ENCODE assay signal across 1 cellular context in genomic region chr20:46666818-46667515, GRCh38.
TF ChIP-seq lines count a peak whose summit lies in the region.

No MANE protein-coding gene starts in this region.

TF ChIP-seq in HepG2, 621 proteins besides CTCF, POLR2A, EP300 and RAD21 (continued from another document and continues in another):
- TF ChIP-seq ELK4 (CRISPR knock-in tag; IDR thresholded peaks at IDR 0.05; ENCODE audit: borderline replicate concordance): no peak
- no peak; the same call in 1 of the 2 replicates for TF ChIP-seq ZNF737 (CRISPR knock-in tag; IDR thresholded peaks at IDR 0.05; ENCODE audit: borderline replicate concordance)
- peak; percentile 76; the same call in 1 of the 2 replicates for TF ChIP-seq ZNF652 (CRISPR knock-in tag; IDR thresholded peaks at IDR 0.05; ENCODE audit: borderline replicate concordance, low read depth)
- peak; percentile 96 for TF ChIP-seq HMGXB3 (CRISPR knock-in tag; IDR thresholded peaks at IDR 0.05; ENCODE audit: borderline replicate concordance)
- TF ChIP-seq ZBTB38 (CRISPR knock-in tag; IDR thresholded peaks at IDR 0.05): peak; percentile 92
- peak; percentile 81 for TF ChIP-seq ZNF770 (CRISPR knock-in tag; IDR thresholded peaks at IDR 0.05)
- TF ChIP-seq ZNF510 (CRISPR knock-in tag; IDR thresholded peaks at IDR 0.05; ENCODE audit: low read depth): 0 out of 2 replicates have a peak, but pooled peaks have one; percentile 43
- TF ChIP-seq HNF1B (CRISPR knock-in tag; IDR thresholded peaks at IDR 0.05): peak; percentile 98
- peak; percentile 99 for TF ChIP-seq ZNF710 (CRISPR knock-in tag; IDR thresholded peaks at IDR 0.05; ENCODE audit: borderline replicate concordance)
- peak; percentile 81; the same call in 1 of the 2 replicates for TF ChIP-seq HBP1 (CRISPR knock-in tag; IDR thresholded peaks at IDR 0.05; ENCODE audit: low read depth)
- TF ChIP-seq ZMYM2 (CRISPR knock-in tag; IDR thresholded peaks at IDR 0.05): peak; percentile 99
- TF ChIP-seq ZNF160 (CRISPR knock-in tag; IDR thresholded peaks at IDR 0.05): peak; percentile 93
- peak; percentile 80; the same call in 2 of the 3 replicates for TF ChIP-seq MXI1 (IDR thresholded peaks at IDR 0.05; ENCODE audit: borderline replicate concordance, low read depth, low read length)
- peak; percentile 95; the same call in 1 of the 2 replicates for TF ChIP-seq DMAP1 (CRISPR knock-in tag; IDR thresholded peaks at IDR 0.05)
- TF ChIP-seq ZFP36 (IDR thresholded peaks at IDR 0.05; ENCODE audit: borderline replicate concordance, low read depth, low read length, partially characterized antibody): no peak
- TF ChIP-seq TFAP4 (IDR thresholded peaks at IDR 0.05; ENCODE audit: borderline replicate concordance, low read depth): peak; percentile 89
- peak; percentile 99 for TF ChIP-seq KDM3A (CRISPR knock-in tag; IDR thresholded peaks at IDR 0.05; ENCODE audit: low read depth)
- no peak; the same call in 1 of the 2 replicates for TF ChIP-seq DZIP1 (CRISPR knock-in tag; IDR thresholded peaks at IDR 0.05)
- peak; percentile 92 for TF ChIP-seq ZSCAN20 (CRISPR knock-in tag; IDR thresholded peaks at IDR 0.05; ENCODE audit: borderline replicate concordance)
- peak; percentile 100 for TF ChIP-seq SOX5 (CRISPR knock-in tag; IDR thresholded peaks at IDR 0.05; ENCODE audit: borderline replicate concordance)
- peak; percentile 96 for TF ChIP-seq ZNF205 (CRISPR knock-in tag; IDR thresholded peaks at IDR 0.05)
- no peak for TF ChIP-seq ZSCAN12 (CRISPR knock-in tag; IDR thresholded peaks at IDR 0.05)
- no peak for TF ChIP-seq LBX2 (CRISPR knock-in tag; IDR thresholded peaks at IDR 0.05; ENCODE audit: borderline replicate concordance)
- TF ChIP-seq ZNF101 (CRISPR knock-in tag; IDR thresholded peaks at IDR 0.05; ENCODE audit: borderline replicate concordance, low read depth): peak; percentile 87; the same call in 1 of the 2 replicates
- peak; percentile 92 for TF ChIP-seq SSRP1 (CRISPR knock-in tag; IDR thresholded peaks at IDR 0.05)
- TF ChIP-seq ZBTB37 (CRISPR knock-in tag; IDR thresholded peaks at IDR 0.05): peak; percentile 82
- no peak for TF ChIP-seq FOXA1 (IDR thresholded peaks at IDR 0.05)
- peak; percentile 94 for TF ChIP-seq FOXA1 (CRISPR knock-in tag; IDR thresholded peaks at IDR 0.05)
- peak; percentile 54 for TF ChIP-seq ZNF883 (CRISPR knock-in tag; IDR thresholded peaks at IDR 0.05; ENCODE audit: not compliant biosample characterization)
- TF ChIP-seq HNRNPUL1 (IDR thresholded peaks at IDR 0.05; ENCODE audit: low read depth, low read length): no peak
- no peak for TF ChIP-seq REXO4 (CRISPR knock-in tag; IDR thresholded peaks at IDR 0.05; ENCODE audit: borderline replicate concordance)
- no peak for TF ChIP-seq IRF1 (CRISPR knock-in tag; IDR thresholded peaks at IDR 0.05; ENCODE audit: low read depth)
- TF ChIP-seq ATF5 (CRISPR knock-in tag; IDR thresholded peaks at IDR 0.05; ENCODE audit: low read depth): 0 out of 2 replicates have a peak, but pooled peaks have one; percentile 54
- no peak; the same call in 1 of the 2 replicates for TF ChIP-seq ZFP36L1 (CRISPR knock-in tag; IDR thresholded peaks at IDR 0.05)
- peak; percentile 99; the same call in 1 of the 2 replicates for TF ChIP-seq ZNF784 (CRISPR knock-in tag; IDR thresholded peaks at IDR 0.05; ENCODE audit: borderline replicate concordance)
